In the genomic region with DNA sequence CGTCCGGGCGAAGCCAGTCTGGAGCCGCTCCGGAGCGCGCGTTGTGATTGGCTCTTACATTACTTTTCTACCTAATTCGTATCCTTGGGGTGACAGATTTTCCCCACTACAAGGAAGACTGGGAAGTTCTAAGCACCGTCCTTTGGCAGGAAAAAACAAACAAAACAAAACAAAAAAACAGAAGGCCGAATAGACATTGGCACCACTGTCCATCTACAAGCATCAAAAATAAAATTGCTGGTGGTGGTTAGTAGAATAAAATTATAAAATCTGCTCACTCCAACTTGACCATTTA, we compare ENCODE assay signal across 8 cellular contexts. TPM values are rescaled to one million over a fixed set of nuclear protein-coding genes. Genes with fewer than 3 reads are reported as not detected.
A peak's percentile ranks its signal among the peaks of the same experiment; 100 is the strongest.
DNase-seq lines count a peak whose midpoint lies in the region; ATAC-seq, FAIRE-seq and TF ChIP-seq lines count a peak whose summit lies in the region.

No MANE protein-coding gene starts in this region.

- ATAC-seq in GM21423 (IDR thresholded peaks at IDR 0.05; ENCODE audit: unreplicated experiment) (peak; percentile 28), HG03571 (IDR thresholded peaks at IDR 0.05; ENCODE audit: unreplicated experiment) (peak; percentile 41), K562 (peak; percentile 59)

- peaks cover 0 to 2% (median 0%) of the 10 kb centered on the region in 6 donors for H3K9me3 Mint-ChIP-seq in immature natural killer cell
- H3K9me3 Mint-ChIP-seq in stimulated activated naive CD8-positive, alpha-beta T cell treated with anti-CD3 and anti-CD28 coated beads, Interleukin-15, Interleukin-2, amounts not matched to agents 100 ng/mL and 50 ng/mL, for 24 hours = no peaks in the 10 kb centered on the region

- H3K9me1 ChIP-seq in K562 (ENCODE audit: control insufficient read depth, insufficient read depth, low read length) = no peaks in the 10 kb centered on the region

- peak overlapping the region; percentile 84 for H3K27ac ChIP-seq in K562 (ENCODE audit: extremely low read depth, low read depth, low read length)

- H3K4me1 Mint-ChIP-seq in immature natural killer cell = peaks cover 24 to 42% of the 10 kb centered on the region in 2 donors
- H3K4me1 Mint-ChIP-seq in stimulated activated naive CD8-positive, alpha-beta T cell treated with anti-CD3 and anti-CD28 coated beads, Interleukin-15, Interleukin-2, amounts not matched to agents 100 ng/mL and 50 ng/mL, for 24 hours (ENCODE audit: low read depth) = peaks cover 24% of the 10 kb centered on the region

- TF ChIP-seq CTCF in K562 (IDR thresholded peaks at IDR 0.05 in 2 of 3, conservative IDR thresholded peaks at IDR 0.05 in 1 of 3; ENCODE audit: insufficient read depth in 2 of 3, low read depth in 1 of 3, low read length in 3 of 3) = no peak

- TF ChIP-seq RAD21 in K562 (CRISPR knock-in tag; conservative IDR thresholded peaks at IDR 0.05 in 1 of 2, IDR thresholded peaks at IDR 0.05 in 1 of 2) = no peak

- no peaks in the 10 kb centered on the region; a peak in 1 of 5 replicates for H3K27me3 ChIP-seq in K562 (ENCODE audit: control insufficient read depth in 2 of 2, insufficient read depth in 2 of 2, low read length in 2 of 2)

- intact Hi-C loops in K562 (cut with micrococcal nuclease) = no loop called here

- peak overlapping the region; percentile 92 for H3K4me2 ChIP-seq in K562 (ENCODE audit: insufficient read depth, low read length)

- in situ Hi-C loops in K562 (cut with MboI) = no loop called here

- H3K27me3 Mint-ChIP-seq in immature natural killer cell (ENCODE audit: low read depth in 3 of 3) = peaks cover 5 to 17% (median 13%) of the 10 kb centered on the region in 3 donors
- H3K27me3 Mint-ChIP-seq in stimulated activated naive CD8-positive, alpha-beta T cell treated with anti-CD3 and anti-CD28 coated beads, Interleukin-15, Interleukin-2, amounts not matched to agents 100 ng/mL and 50 ng/mL, for 24 hours = peaks cover 41% of the 10 kb centered on the region

- H3K4me1 ChIP-seq in K562 (replicated peaks in 1 of 2; ENCODE audit: control insufficient read depth in 2 of 2, insufficient read depth in 2 of 2, low read length in 2 of 2) = peaks cover 0 to 7% of the 10 kb centered on the region in 2 experiments; a peak in 1 of 5 replicates

- POLR2A ChIA-PET in K562 (lab: Yijun Ruan, JAX) = interaction anchor here (0.6 kb wide), 1 partner anchor 10 kb away, joined by 3 read pairs; no protein-coding TSS in a partner anchor

- 3% methylated on average over 11 of the region's 11 CpGs for WGBS in K562 (ENCODE audit: insufficient coverage, low coverage, missing lambda C conversion rate)

- DNase-seq in GM03348 (ENCODE audit: low spot score) = peak; percentile 73
- peak in 3 of 4 experiments; percentile 66 to 71 (median 68) for DNase-seq in K562 (ENCODE audit: extremely low read depth in 1 of 4, low spot score in 3 of 4)
- no peak for DNase-seq in immature natural killer cell
- DNase-seq in GM12891 (ENCODE audit: insufficient read length, low spot score) = no peak
- no peak for DNase-seq in activated CD4-positive, alpha-beta T cell treated with anti-CD3 and anti-CD28 coated beads, Interleukin-2, amount 50 U/mL, for 1 hour

- H3K79me2 ChIP-seq in K562 (ENCODE audit: control insufficient read depth, insufficient read depth, low read length) = no peaks in the 10 kb centered on the region

- no peak for TF ChIP-seq EP300 in K562 (IDR thresholded peaks at IDR 0.05; ENCODE audit: low read length)

- CTCF ChIA-PET in K562 (lab: Yijun Ruan, JAX; ENCODE audit: low intra/inter-chr PET ratio) = no interaction called here

- no peaks in the 10 kb centered on the region for H3K9me3 ChIP-seq in K562 (replicated peaks; ENCODE audit: control insufficient read depth, insufficient read depth, low read depth, low read length)

- H3K9ac ChIP-seq in K562 (ENCODE audit: insufficient read depth in 1 of 2, low read depth in 2 of 2, low read length in 2 of 2) = peak overlapping the region; percentile 5 to 78; a peak in 2 of 4 replicates

- FAIRE-seq in K562 (lab: Jason Lieb, UNC) (no peak), GM12891 (lab: Jason Lieb, UNC) (no peak)

- BruUV-seq in K562 (replicated peaks; lab: Mats Ljungman, UMichigan) = TSS peak; percentile 99

- peak overlapping the region; percentile 98 for H2AFZ ChIP-seq in K562 (ENCODE audit: low read depth, low read length)

- peak overlapping the region; percentile 88 to 99 (median 99) for H3K4me3 Mint-ChIP-seq in immature natural killer cell
- peak overlapping the region; percentile 93 for H3K4me3 Mint-ChIP-seq in stimulated activated naive CD8-positive, alpha-beta T cell treated with anti-CD3 and anti-CD28 coated beads, Interleukin-15, Interleukin-2, amounts not matched to agents 100 ng/mL and 50 ng/mL, for 24 hours

- no peaks in the 10 kb centered on the region for H4K20me1 ChIP-seq in K562 (replicated peaks; ENCODE audit: control insufficient read depth, insufficient read depth, low read length)

- peak overlapping the region; percentile 85 for H3K4me3 ChIP-seq in K562

- no peaks in the 10 kb centered on the region for H3K36me3 ChIP-seq in K562 (ENCODE audit: control insufficient read depth, insufficient read depth, low read length)

- no peak for TF ChIP-seq POLR2A in K562 (conservative IDR thresholded peaks at IDR 0.05)
- TF ChIP-seq POLR2A in GM12891 (IDR thresholded peaks at IDR 0.05; ENCODE audit: low read depth, low read length) = no peak

- H3K27ac Mint-ChIP-seq in immature natural killer cell = peak overlapping the region; percentile 93 to 99 (median 98)
- H3K27ac Mint-ChIP-seq in stimulated activated naive CD8-positive, alpha-beta T cell treated with anti-CD3 and anti-CD28 coated beads, Interleukin-15, Interleukin-2, amounts not matched to agents 100 ng/mL and 50 ng/mL, for 24 hours = peak overlapping the region; percentile 86

- H3K36me3 Mint-ChIP-seq in immature natural killer cell = no peaks in the 10 kb centered on the region
- no peaks in the 10 kb centered on the region for H3K36me3 Mint-ChIP-seq in stimulated activated naive CD8-positive, alpha-beta T cell treated with anti-CD3 and anti-CD28 coated beads, Interleukin-15, Interleukin-2, amounts not matched to agents 100 ng/mL and 50 ng/mL, for 24 hours (ENCODE audit: low read depth)

TF ChIP-seq in K562, 482 proteins besides CTCF, POLR2A, EP300 and RAD21 (continues in another document):
- TF ChIP-seq BRD9 (IDR thresholded peaks at IDR 0.05; ENCODE audit: low read depth, partially characterized antibody) = peak; percentile 9
- 0 out of 2 replicates have a peak, but pooled peaks have one; percentile 73 for TF ChIP-seq NFRKB (IDR thresholded peaks at IDR 0.05; ENCODE audit: low read depth)
- no peak for TF ChIP-seq ZNF354B (CRISPR knock-in tag; IDR thresholded peaks at IDR 0.05)
- peak in 1 of 2 experiments; percentile 6 for TF ChIP-seq E2F6 (IDR thresholded peaks at IDR 0.05; ENCODE audit: borderline replicate concordance in 1 of 2, extremely low read depth in 1 of 2, insufficient read depth in 1 of 2, insufficient read length in 1 of 2, low read depth in 1 of 2, low read length in 1 of 2, poor library complexity in 1 of 2, severe bottlenecking in 1 of 2)
- TF ChIP-seq SMAD2 (IDR thresholded peaks at IDR 0.05; ENCODE audit: low read depth, low read length) = no peak

TF ChIP-seq in GM12891, 5 proteins besides CTCF, POLR2A, EP300 and RAD21:
- TF ChIP-seq POU2F2 (IDR thresholded peaks at IDR 0.05; ENCODE audit: low read depth, low read length) = no peak
TF ChIP-seq in GM12891: peak in this region for 0.

RNA-seq across cellular contexts. Expression of gene SKAP2, which starts 0.7 kb away (rescaled TPM):
- total RNA-seq in K562 (2011; cell fraction: chromatin; rRNA removed; ENCODE audit: low replicate concordance) = 5.2 and 12.9 TPM in 2 replicates
- 0.92 and 1.0 TPM in 2 replicates for total RNA-seq in K562 (2011; cell fraction: nucleolus; rRNA removed)
- total RNA-seq in K562 (2011; cell fraction: nucleoplasm; rRNA removed) = 3.5 and 4.4 TPM in 2 replicates
- total RNA-seq in K562 (2014; rRNA removed) (4.2 and 5.5 TPM in 2 replicates), K562 (2014; rRNA removed; fragmentation: Illumina TruSeq; extraction: Trizol) (8.3 and 10.4 TPM in 2 replicates), K562 (2015; rRNA removed; fragmentation: Illumina TruSeq; extraction: Trizol) (8.3 and 10.7 TPM in 2 replicates), K562 (2021) (7.9 and 10.9 TPM in 2 replicates)
- polyA plus RNA-seq in K562 (2011; rRNA removed) (2.7 and 5.0 TPM in 2 replicates), K562 (2014; fragmentation: Illumina TruSeq; extraction: Trizol) (11.7 and 13.5 TPM in 2 replicates), K562 (2014; fragmentation: Nextera tagmentation; extraction: Ambion mirVana) (1 to 10 TPM; 8.2 to 8.7 TPM), K562 (2014; rRNA removed) (4.6 and 5.5 TPM in 2 replicates), immature natural killer cell (100 to 1,000 TPM in 1 of 3 donors, 10 to 100 TPM in 2; 66.9 to 115 (median 80.3) TPM)
- 0.73 and 1.2 TPM in 2 replicates for polyA plus RNA-seq in K562 (2011; cell fraction: cytosol; rRNA removed)
- 0.67 and 1.3 TPM in 2 replicates for polyA plus RNA-seq in K562 (2011; cell fraction: nucleus; rRNA removed)
- 9.3 and 15.3 TPM in 2 replicates for polyA plus RNA-seq in K562 (2012)
- polyA minus RNA-seq in K562 (2011; rRNA and poly(A)+ RNA removed) = 5.2 and 5.3 TPM in 2 replicates
- polyA minus RNA-seq in K562 (2011; cell fraction: cytosol; rRNA and poly(A)+ RNA removed) = 8.2 and 9.0 TPM in 2 replicates
- polyA minus RNA-seq in K562 (2011; cell fraction: nucleus; rRNA and poly(A)+ RNA removed) = 3.5 and 4.7 TPM in 2 replicates
- 7.1 TPM for polyA plus RNA-seq in GM12891 (2012; ENCODE audit: low read depth, missing spikeins)

Comparison
In these comparisons a context has a peak if more than half of its experiments do, and no peak if none do; other contexts are left out.
1. DNase-seq: peak in GM03348 (single experiment) and K562 (3 of 4); none in immature natural killer cell (0 of 3), GM12891 (single experiment) and activated CD4-positive, alpha-beta T cell treated with anti-CD3 and anti-CD28 coated beads, Interleukin-2, amount 50 U/mL, for 1 hour (single experiment).
2. RNA of gene SKAP2, which starts 0.7 kb away (polyA plus RNA-seq): 66.9 to 115 TPM in immature natural killer cell; 0.67 to 15.3 TPM in K562; every median in the first group is over 4 times any median in the second.
3. Peak in every context shown above with its lines, with median percentiles within 50 percentile points of each other: ATAC-seq.